21 cellular contexts compared by ENCODE assay signal in the genomic region with DNA sequence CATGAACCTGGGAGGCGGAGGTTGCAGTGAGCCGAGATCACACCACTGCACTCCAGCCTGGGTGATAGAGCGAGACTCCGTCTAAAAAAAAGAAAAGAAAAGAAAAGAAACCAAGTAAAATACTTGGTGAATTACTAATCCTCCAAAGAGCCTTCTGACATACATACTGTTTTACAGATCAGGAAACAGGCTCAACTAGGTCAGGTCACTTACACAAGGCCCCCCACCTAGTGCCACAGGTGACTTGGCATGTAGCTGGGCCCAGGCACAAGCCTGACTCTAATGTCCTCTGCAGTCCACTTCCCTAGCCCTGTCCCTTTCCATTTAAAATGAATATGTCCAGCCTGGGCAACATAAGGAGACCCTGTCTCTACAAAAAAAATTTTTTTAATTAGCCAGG.
"Had no signal": no experiment of that assay in that cellular context is flagged by ENCODE, and none has a peak within 500 bp of the region (broad histone marks: within the 10 kb centered on the region; RNA-seq: fewer than 3 reads in every experiment).

No MANE protein-coding gene starts in this region.

- H3K36me3 ChIP-seq: brain microvascular endothelial cell, colonic mucosa had no signal

- H3K27ac Mint-ChIP-seq: activated CD4-positive, alpha-beta T cell treated with anti-CD3 and anti-CD28 coated beads for 36 hours; activated CD4-positive, alpha-beta T cell treated with anti-CD3 and anti-CD28 coated beads, Interleukin-2, amount 10 ng/mL, durations not matched to agents 24 days and 14 days; activated CD8-positive, alpha-beta T cell treated with anti-CD3 and anti-CD28 coated beads for 36 hours; activated naive CD8-positive, alpha-beta T cell; activated T-helper 17 cell treated with anti-CD3 and anti-CD28 coated beads, Interleukin-2, amount 50 U/mL, for 72 hours had no signal

- H3K27me3 ChIP-seq: brain microvascular endothelial cell, colonic mucosa had no signal

- H3K27me3 Mint-ChIP-seq: activated CD4-positive, alpha-beta T cell treated with anti-CD3 and anti-CD28 coated beads for 36 hours; activated CD4-positive, alpha-beta T cell treated with anti-CD3 and anti-CD28 coated beads, Interleukin-2, amount 10 ng/mL, durations not matched to agents 24 days and 14 days; activated CD8-positive, alpha-beta T cell treated with anti-CD3 and anti-CD28 coated beads for 36 hours; activated naive CD8-positive, alpha-beta T cell had no signal

- H3K4me3 ChIP-seq: colonic mucosa had no signal

- H3K4me3 Mint-ChIP-seq: activated CD4-positive, alpha-beta T cell treated with anti-CD3 and anti-CD28 coated beads for 36 hours; activated CD4-positive, alpha-beta T cell treated with anti-CD3 and anti-CD28 coated beads, Interleukin-2, amount 10 ng/mL, durations not matched to agents 24 days and 14 days; activated CD8-positive, alpha-beta T cell treated with anti-CD3 and anti-CD28 coated beads for 36 hours; activated naive CD8-positive, alpha-beta T cell; activated T-cell treated with anti-CD3 and anti-CD28 coated beads, Interleukin-2, amount 50 U/mL, for 4 hours; activated T-helper 17 cell treated with anti-CD3 and anti-CD28 coated beads, Interleukin-2, amount 50 U/mL, for 72 hours had no signal

- ATAC-seq: activated CD4-positive, alpha-beta T cell treated with anti-CD3 and anti-CD28 coated beads for 36 hours; activated CD8-positive, alpha-beta T cell treated with anti-CD3 and anti-CD28 coated beads for 36 hours; activated T-cell treated with anti-CD3 and anti-CD28 coated beads, Interleukin-2, amount 50 U/mL, for 4 hours; activated T-helper 17 cell treated with anti-CD3 and anti-CD28 coated beads, Interleukin-2, amount 50 U/mL, for 72 hours had no signal

- H3K9me3 Mint-ChIP-seq: activated CD4-positive, alpha-beta T cell treated with anti-CD3 and anti-CD28 coated beads, Interleukin-2, amount 10 ng/mL, durations not matched to agents 24 days and 14 days; activated CD8-positive, alpha-beta T cell treated with anti-CD3 and anti-CD28 coated beads for 36 hours; activated T-cell treated with anti-CD3 and anti-CD28 coated beads, Interleukin-2, amount 50 U/mL, for 4 hours; activated T-helper 17 cell treated with anti-CD3 and anti-CD28 coated beads, Interleukin-2, amount 50 U/mL, for 72 hours had no signal

- H3K4me1 ChIP-seq: colonic mucosa had no signal

- H3K36me3 Mint-ChIP-seq: activated naive CD8-positive, alpha-beta T cell had no signal

- H3K4me1 Mint-ChIP-seq: activated CD4-positive, alpha-beta T cell treated with anti-CD3 and anti-CD28 coated beads for 36 hours; activated CD4-positive, alpha-beta T cell treated with anti-CD3 and anti-CD28 coated beads, Interleukin-2, amount 10 ng/mL, durations not matched to agents 24 days and 14 days; activated T-helper 17 cell treated with anti-CD3 and anti-CD28 coated beads, Interleukin-2, amount 50 U/mL, for 72 hours had no signal

- DNase-seq: activated CD4-positive, alpha-beta T cell treated with anti-CD3 and anti-CD28 coated beads for 36 hours; activated CD4-positive, alpha-beta T cell treated with anti-CD3 and anti-CD28 coated beads, Interleukin-2, amount 10 ng/mL, durations not matched to agents 24 days and 14 days; activated CD4-positive, CD25-positive, alpha-beta regulatory T cell; activated CD4-positive, CD25-positive, alpha-beta regulatory T cell treated with anti-CD3 and anti-CD28 coated beads, Interleukin-2, amount 50 U/mL, for 72 hours; activated CD8-positive, alpha-beta T cell treated with anti-CD3 and anti-CD28 coated beads for 36 hours; activated effector memory CD4-positive, alpha-beta T cell treated with Interleukin-2 at 50 U/mL for 16 hours; activated gamma-delta T cell treated with Interleukin-2 at 50 U/mL for 16 hours; activated naive CD4-positive, alpha-beta T cell treated with anti-CD3 and anti-CD28 coated beads, Interleukin-2, amount 50 U/mL, for 16 hours; activated naive CD4-positive, alpha-beta T cell treated with Interleukin-2 at 50 U/mL for 16 hours; activated T-cell treated with anti-CD3 and anti-CD28 coated beads, Interleukin-2, amount 50 U/mL, for 4 hours; amniotic stem cell; anterior cingulate cortex; brain microvascular endothelial cell; caudate nucleus; colonic mucosa; effector CD8-positive, alpha-beta T cell; foreskin fibroblast; head of caudate nucleus; T-helper 2 cell had no signal

- H3K9me3 ChIP-seq: colonic mucosa had no signal
